Comparison of ENCODE assay signal across 10 cellular contexts in the genomic region with DNA sequence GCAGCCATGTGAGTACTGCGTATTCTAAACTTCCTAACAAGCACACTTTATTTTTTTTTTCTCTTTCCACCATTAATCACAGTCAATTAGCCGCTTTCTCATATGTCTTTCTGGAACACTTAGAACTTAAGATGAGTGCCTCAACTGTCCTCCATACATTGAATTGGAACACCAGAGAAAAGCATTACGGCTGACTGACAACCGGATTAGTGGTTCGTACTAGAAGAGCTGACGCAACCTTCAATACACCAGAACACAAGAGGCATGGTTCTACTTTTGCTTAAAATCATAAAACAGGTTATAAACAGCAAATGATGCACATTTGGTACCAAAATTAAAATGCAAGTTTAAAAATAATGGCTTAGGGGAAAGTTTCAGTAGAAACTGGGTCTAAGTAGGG. TPM values are rescaled to one million over a fixed set of nuclear protein-coding genes. Genes with fewer than 3 reads are reported as not detected.
A peak's percentile ranks its signal among the peaks of the same experiment; 100 is the strongest.
DNase-seq lines count a peak whose midpoint lies in the region; ATAC-seq and TF ChIP-seq lines count a peak whose summit lies in the region.
"Had no signal": no experiment of that assay in that cellular context is flagged by ENCODE, and none has a peak within 500 bp of the region (broad histone marks: within the 10 kb centered on the region; RNA-seq: fewer than 3 reads in every experiment).

No MANE protein-coding gene starts in this region.

- H3K27me3 Mint-ChIP-seq in CD4-positive, alpha-beta T cell: peaks cover 14% of the 10 kb centered on the region

- H3K4me1 Mint-ChIP-seq in CD4-positive, alpha-beta T cell (ENCODE audit: low read depth): no peaks in the 10 kb centered on the region

- no peak for ATAC-seq in HG02678 (IDR thresholded peaks at IDR 0.05; ENCODE audit: unreplicated experiment)
- ATAC-seq in CD4-positive, alpha-beta T cell (ENCODE audit: poor library complexity): no peak
- ATAC-seq in HG03571 (IDR thresholded peaks at IDR 0.05; ENCODE audit: unreplicated experiment): no peak
- ATAC-seq: pancreas had no signal

- no peaks in the 10 kb centered on the region for H3K9me3 Mint-ChIP-seq in CD4-positive, alpha-beta T cell

- peak overlapping the region; percentile 93 for H3K9ac ChIP-seq in adipocyte (ENCODE audit: low read length)
- no peak overlapping the region for H3K9ac ChIP-seq in rectal smooth muscle tissue (ENCODE audit: low read length)

- peak overlapping the region; percentile 56 for H3K27ac ChIP-seq in rectal smooth muscle tissue (ENCODE audit: low read depth, low read length)
- H3K27ac ChIP-seq in CD4-positive, alpha-beta T cell (ENCODE audit: low read depth, low read length): no peak overlapping the region
- H3K27ac ChIP-seq: pancreas had no signal

- H3K4me1 ChIP-seq in adipocyte (ENCODE audit: control insufficient read depth, insufficient read depth, low read length) (peaks cover 32% of the 10 kb centered on the region), rectal smooth muscle tissue (ENCODE audit: control insufficient read depth, insufficient read depth, low read length) (no peaks in the 10 kb centered on the region)
- H3K4me1 ChIP-seq: pancreas had no signal

- TF ChIP-seq CTCF in CD4-positive, alpha-beta T cell (IDR thresholded peaks at IDR 0.05): no peak

- POLR2A ChIA-PET in CD4-positive, alpha-beta T cell (lab: Charles Lee): no interaction called here

- H3K27ac Mint-ChIP-seq in CD4-positive, alpha-beta T cell: no peak overlapping the region

- DNase-seq in EH (ENCODE audit: low read depth) (peak; percentile 13), adipocyte (ENCODE audit: low read depth) (peak; percentile 50), glomerular visceral epithelial cell (ENCODE audit: extremely low spot score) (peak; percentile 7), SKM-1 treated with dmso at 0.1 percent for 144 hours (lab: John Stamatoyannopoulos, UW; ENCODE audit: unreplicated experiment) (no peak)
- DNase-seq in CD4-positive, alpha-beta T cell: no peak
- DNase-seq: KG1, pancreas had no signal

- H3K4me3 Mint-ChIP-seq in CD4-positive, alpha-beta T cell: no peak overlapping the region

- no peaks in the 10 kb centered on the region for H3K36me3 Mint-ChIP-seq in CD4-positive, alpha-beta T cell (ENCODE audit: low read depth)

- H3K36me3 ChIP-seq in adipocyte (ENCODE audit: control insufficient read depth, insufficient read depth, low read length, severe bottlenecking) (no peaks in the 10 kb centered on the region), rectal smooth muscle tissue (ENCODE audit: control insufficient read depth, insufficient read depth, low read length) (no peaks in the 10 kb centered on the region)
- H3K36me3 ChIP-seq: pancreas had no signal

- no peaks in the 10 kb centered on the region for H3K9me3 ChIP-seq in adipocyte (ENCODE audit: control insufficient read depth, low read length)
- no peaks in the 10 kb centered on the region for H3K9me3 ChIP-seq in CD4-positive, alpha-beta T cell (ENCODE audit: control insufficient read depth, low read length)
- H3K9me3 ChIP-seq: pancreas had no signal

- H3K27me3 ChIP-seq in adipocyte (replicated peaks; ENCODE audit: control insufficient read depth, insufficient read depth, low read length) (peaks cover 2% of the 10 kb centered on the region), rectal smooth muscle tissue (ENCODE audit: control insufficient read depth, insufficient read depth, low read length) (no peaks in the 10 kb centered on the region)
- H3K27me3 ChIP-seq in CD4-positive, alpha-beta T cell (ENCODE audit: control insufficient read depth, insufficient read depth, low read length): peaks cover 19% of the 10 kb centered on the region

- intact Hi-C loops in CD4-positive, alpha-beta T cell (cut with DNase I, micrococcal nuclease): no loop called here

- H3K4me3 ChIP-seq in adipocyte (ENCODE audit: low read length) (peak overlapping the region; percentile 92), rectal smooth muscle tissue (ENCODE audit: low read length) (peak overlapping the region; percentile 34)
- H3K4me3 ChIP-seq: pancreas had no signal

- CTCF ChIA-PET in CD4-positive, alpha-beta T cell (lab: Charles Lee): no interaction called here

RNA-seq across cellular contexts. Expression of a gene that starts 3.3 kb away (rescaled TPM):
- not detected for total RNA-seq in CD4-positive, alpha-beta T cell

Comparison
In these comparisons a context has a peak if more than half of its experiments do, and no peak if none do; other contexts are left out.
1. DNase-seq: peak in EH (single experiment), adipocyte (single experiment) and glomerular visceral epithelial cell (single experiment); none in SKM-1 treated with dmso at 0.1 percent for 144 hours (single experiment) and CD4-positive, alpha-beta T cell (0 of 10).